In genomic region chr3:110331562-110331961, GRCh38 we compare ENCODE assay signal across 2 cellular contexts.
DNase-seq lines count a peak whose midpoint lies in the region; ATAC-seq, FAIRE-seq and TF ChIP-seq lines count a peak whose summit lies in the region.
"Not testable (repeated sequence)": the region's sequence is repeated elsewhere in the genome, so short reads cannot be mapped to it uniquely, and the experiment has no call there.

No MANE protein-coding gene starts in this region.

- not testable (repeated sequence) for H3K4me2 ChIP-seq in K562 (ENCODE audit: insufficient read depth, low read length); HepG2 (ENCODE audit: low read depth, low read length)

- H4K20me1 ChIP-seq in K562 (replicated peaks; ENCODE audit: control insufficient read depth, insufficient read depth, low read length); HepG2 (ENCODE audit: insufficient read depth, low read length): not testable (repeated sequence)

- H3K4me1 ChIP-seq in K562 (replicated peaks in 1 of 2; ENCODE audit: control insufficient read depth in 2 of 2, insufficient read depth in 2 of 2, low read length in 2 of 2); HepG2 (ENCODE audit: insufficient read depth, low read length): not testable (repeated sequence)

- FAIRE-seq in K562 (lab: Jason Lieb, UNC); HepG2 (lab: Jason Lieb, UNC): not testable (repeated sequence)

- H3K79me2 ChIP-seq in K562 (ENCODE audit: control insufficient read depth, insufficient read depth, low read length); HepG2 (ENCODE audit: insufficient read depth, low read length): not testable (repeated sequence)

- H3K36me3 ChIP-seq in K562 (ENCODE audit: control insufficient read depth, insufficient read depth, low read length); HepG2 (replicated peaks in 1 of 2; ENCODE audit: control insufficient read depth in 1 of 2, insufficient read depth in 2 of 2, low read length in 2 of 2): not testable (repeated sequence)

- not testable (repeated sequence) for BruUV-seq in K562 (replicated peaks; lab: Mats Ljungman, UMichigan); HepG2 (replicated peaks; lab: Mats Ljungman, UMichigan)

- not testable (repeated sequence) for H2AFZ ChIP-seq in K562 (ENCODE audit: low read depth, low read length); HepG2 (ENCODE audit: low read length)

- H3K9me1 ChIP-seq in K562 (ENCODE audit: control insufficient read depth, insufficient read depth, low read length), result not testable (repeated sequence)

- not testable (repeated sequence) for H3K9me3 ChIP-seq in K562 (replicated peaks; ENCODE audit: control insufficient read depth, insufficient read depth, low read depth, low read length)
- H3K9me3 ChIP-seq in HepG2 (ENCODE audit: low read length), result peaks cover 35% of the 10 kb centered on the region

- not testable (repeated sequence) for H3K9ac ChIP-seq in K562 (ENCODE audit: insufficient read depth in 1 of 2, low read depth in 2 of 2, low read length in 2 of 2); HepG2 (ENCODE audit: insufficient read depth, low read depth, low read length)

- not testable (repeated sequence) for H3K27ac ChIP-seq in K562 (ENCODE audit: extremely low read depth, low read depth, low read length); HepG2 (ENCODE audit: extremely low read length, insufficient read depth, low read length)

- CTCF ChIA-PET in K562 (lab: Yijun Ruan, JAX; ENCODE audit: low intra/inter-chr PET ratio); HepG2 (lab: Yijun Ruan, JAX; ENCODE audit: low intra/inter-chr PET ratio, low total read pairs): not testable (repeated sequence)

- TF ChIP-seq EP300 in K562 (IDR thresholded peaks at IDR 0.05; ENCODE audit: low read length); HepG2 (IDR thresholded peaks at IDR 0.05; ENCODE audit: low read depth in 2 of 2, low read length in 2 of 2); HepG2 (CRISPR knock-in tag; IDR thresholded peaks at IDR 0.05; ENCODE audit: borderline replicate concordance): not testable (repeated sequence)

- intact Hi-C loops in K562 (cut with micrococcal nuclease); HepG2 (cut with micrococcal nuclease; ENCODE audit: unreplicated experiment): not testable (repeated sequence)

- not testable (repeated sequence) for TF ChIP-seq POLR2A in K562 (conservative IDR thresholded peaks at IDR 0.05); HepG2 (IDR thresholded peaks at IDR 0.05; ENCODE audit: insufficient read depth in 1 of 2, low read depth in 2 of 2, low read length in 2 of 2)

- not testable (repeated sequence) for H3K27me3 ChIP-seq in K562 (ENCODE audit: control insufficient read depth in 2 of 2, insufficient read depth in 2 of 2, low read length in 2 of 2); HepG2 (ENCODE audit: control insufficient read depth in 1 of 2, insufficient read depth in 2 of 2, low read length in 2 of 2)

- DNase-seq in K562 (ENCODE audit: extremely low read depth in 1 of 4, low spot score in 3 of 4); HepG2 (ENCODE audit: low spot score): not testable (repeated sequence)

- in situ Hi-C loops in K562 (cut with MboI); HepG2 (cut with HindIII; ENCODE audit: extremely low pct_ligation_motif_present, low pct_unique_long_range_greater_than_20kb): not testable (repeated sequence)

- not testable (repeated sequence) for ATAC-seq in K562, HepG2

- H3K4me3 ChIP-seq in K562; HepG2 (replicated peaks in 1 of 3; ENCODE audit: insufficient read depth in 1 of 3, low read depth in 2 of 3, low read length in 3 of 3): not testable (repeated sequence)

- POLR2A ChIA-PET in K562 (lab: Yijun Ruan, JAX); HepG2 (lab: Yijun Ruan, JAX): not testable (repeated sequence)

- not testable (repeated sequence) for TF ChIP-seq CTCF in K562 (IDR thresholded peaks at IDR 0.05 in 2 of 3, conservative IDR thresholded peaks at IDR 0.05 in 1 of 3; ENCODE audit: insufficient read depth in 2 of 3, low read depth in 1 of 3, low read length in 3 of 3); HepG2 (CRISPR knock-in tag; IDR thresholded peaks at IDR 0.05)

- TF ChIP-seq RAD21 in K562 (CRISPR knock-in tag; conservative IDR thresholded peaks at IDR 0.05 in 1 of 2, IDR thresholded peaks at IDR 0.05 in 1 of 2); HepG2 (CRISPR knock-in tag; IDR thresholded peaks at IDR 0.05): not testable (repeated sequence)

- WGBS in K562 (ENCODE audit: insufficient coverage, low coverage, missing lambda C conversion rate), result 5% methylated on average over 2 of the region's 2 CpGs
- 0% methylated on average over 2 of the region's 2 CpGs for WGBS in HepG2 (ENCODE audit: low lambda C conversion rate)

TF ChIP-seq in K562, 482 proteins besides CTCF, POLR2A, EP300 and RAD21:
- peak; percentile 81 for TF ChIP-seq ZNF431 (CRISPR knock-in tag; IDR thresholded peaks at IDR 0.05)
TF ChIP-seq in K562: peak in this region for 1; not testable (repeated sequence) for 481.

TF ChIP-seq in HepG2, 621 proteins besides CTCF, POLR2A, EP300 and RAD21:
- TF ChIP-seq ZNF431 (CRISPR knock-in tag; IDR thresholded peaks at IDR 0.05; ENCODE audit: borderline replicate concordance, low read depth), result peak; percentile 94; the same call in 1 of the 2 replicates
TF ChIP-seq in HepG2: peak in this region for 1; not testable (repeated sequence) for 620.
